ENCODE assay signal across 1 cellular context in the genomic region with DNA sequence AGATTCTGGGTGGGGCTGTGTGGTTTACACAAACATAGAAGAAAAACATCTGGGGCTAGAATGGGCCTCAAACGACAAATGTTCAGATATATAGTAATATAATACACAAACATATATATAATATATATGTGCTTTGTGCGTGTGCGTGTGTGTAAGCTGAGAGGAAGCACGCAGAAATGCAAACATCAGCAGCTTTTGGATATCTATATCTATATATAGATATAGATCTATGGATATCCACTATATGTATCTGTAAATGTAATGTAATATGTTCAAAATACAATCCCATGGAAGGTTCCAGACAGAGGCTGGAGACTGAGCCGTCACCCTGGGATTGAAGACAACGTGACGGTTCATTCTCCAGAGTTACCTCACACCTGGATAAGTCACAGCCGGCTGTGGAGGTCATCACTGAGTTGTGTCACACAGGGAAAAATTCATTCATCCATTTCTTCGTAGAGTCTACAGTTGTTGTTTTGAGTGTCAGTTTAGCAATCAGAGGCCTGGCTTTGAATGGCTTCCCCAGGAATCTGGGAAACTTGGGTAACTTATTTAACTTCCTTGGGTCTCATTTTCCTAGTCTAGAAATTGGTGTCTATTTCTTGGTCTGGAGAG.
TF ChIP-seq lines count a peak whose summit lies in the region.

No MANE protein-coding gene starts in this region.

TF ChIP-seq in HepG2, 621 proteins besides CTCF, POLR2A, EP300 and RAD21 (continued from another document):
- TF ChIP-seq POGK (CRISPR knock-in tag; conservative IDR thresholded peaks at IDR 0.05), result no peak
- no peak for TF ChIP-seq REPIN1 (CRISPR knock-in tag; IDR thresholded peaks at IDR 0.05; ENCODE audit: borderline replicate concordance, low read depth)
- TF ChIP-seq MLLT10 (CRISPR knock-in tag; IDR thresholded peaks at IDR 0.05), result no peak
- no peak for TF ChIP-seq HDAC1 (CRISPR knock-in tag; IDR thresholded peaks at IDR 0.05)
- TF ChIP-seq ZC3H13 (CRISPR knock-in tag; IDR thresholded peaks at IDR 0.05), result no peak
- peak in 1 of 2 experiments; percentile 68; a peak in 3 of 4 replicates for TF ChIP-seq MAFK (conservative IDR thresholded peaks at IDR 0.05 in 1 of 2, IDR thresholded peaks at IDR 0.05 in 1 of 2; ENCODE audit: low read length in 2 of 2)
- TF ChIP-seq POGZ (CRISPR knock-in tag; IDR thresholded peaks at IDR 0.05), result no peak
- no peak for TF ChIP-seq ZNF788 (CRISPR knock-in tag; IDR thresholded peaks at IDR 0.05; ENCODE audit: borderline replicate concordance)
- TF ChIP-seq, protein P1, sequence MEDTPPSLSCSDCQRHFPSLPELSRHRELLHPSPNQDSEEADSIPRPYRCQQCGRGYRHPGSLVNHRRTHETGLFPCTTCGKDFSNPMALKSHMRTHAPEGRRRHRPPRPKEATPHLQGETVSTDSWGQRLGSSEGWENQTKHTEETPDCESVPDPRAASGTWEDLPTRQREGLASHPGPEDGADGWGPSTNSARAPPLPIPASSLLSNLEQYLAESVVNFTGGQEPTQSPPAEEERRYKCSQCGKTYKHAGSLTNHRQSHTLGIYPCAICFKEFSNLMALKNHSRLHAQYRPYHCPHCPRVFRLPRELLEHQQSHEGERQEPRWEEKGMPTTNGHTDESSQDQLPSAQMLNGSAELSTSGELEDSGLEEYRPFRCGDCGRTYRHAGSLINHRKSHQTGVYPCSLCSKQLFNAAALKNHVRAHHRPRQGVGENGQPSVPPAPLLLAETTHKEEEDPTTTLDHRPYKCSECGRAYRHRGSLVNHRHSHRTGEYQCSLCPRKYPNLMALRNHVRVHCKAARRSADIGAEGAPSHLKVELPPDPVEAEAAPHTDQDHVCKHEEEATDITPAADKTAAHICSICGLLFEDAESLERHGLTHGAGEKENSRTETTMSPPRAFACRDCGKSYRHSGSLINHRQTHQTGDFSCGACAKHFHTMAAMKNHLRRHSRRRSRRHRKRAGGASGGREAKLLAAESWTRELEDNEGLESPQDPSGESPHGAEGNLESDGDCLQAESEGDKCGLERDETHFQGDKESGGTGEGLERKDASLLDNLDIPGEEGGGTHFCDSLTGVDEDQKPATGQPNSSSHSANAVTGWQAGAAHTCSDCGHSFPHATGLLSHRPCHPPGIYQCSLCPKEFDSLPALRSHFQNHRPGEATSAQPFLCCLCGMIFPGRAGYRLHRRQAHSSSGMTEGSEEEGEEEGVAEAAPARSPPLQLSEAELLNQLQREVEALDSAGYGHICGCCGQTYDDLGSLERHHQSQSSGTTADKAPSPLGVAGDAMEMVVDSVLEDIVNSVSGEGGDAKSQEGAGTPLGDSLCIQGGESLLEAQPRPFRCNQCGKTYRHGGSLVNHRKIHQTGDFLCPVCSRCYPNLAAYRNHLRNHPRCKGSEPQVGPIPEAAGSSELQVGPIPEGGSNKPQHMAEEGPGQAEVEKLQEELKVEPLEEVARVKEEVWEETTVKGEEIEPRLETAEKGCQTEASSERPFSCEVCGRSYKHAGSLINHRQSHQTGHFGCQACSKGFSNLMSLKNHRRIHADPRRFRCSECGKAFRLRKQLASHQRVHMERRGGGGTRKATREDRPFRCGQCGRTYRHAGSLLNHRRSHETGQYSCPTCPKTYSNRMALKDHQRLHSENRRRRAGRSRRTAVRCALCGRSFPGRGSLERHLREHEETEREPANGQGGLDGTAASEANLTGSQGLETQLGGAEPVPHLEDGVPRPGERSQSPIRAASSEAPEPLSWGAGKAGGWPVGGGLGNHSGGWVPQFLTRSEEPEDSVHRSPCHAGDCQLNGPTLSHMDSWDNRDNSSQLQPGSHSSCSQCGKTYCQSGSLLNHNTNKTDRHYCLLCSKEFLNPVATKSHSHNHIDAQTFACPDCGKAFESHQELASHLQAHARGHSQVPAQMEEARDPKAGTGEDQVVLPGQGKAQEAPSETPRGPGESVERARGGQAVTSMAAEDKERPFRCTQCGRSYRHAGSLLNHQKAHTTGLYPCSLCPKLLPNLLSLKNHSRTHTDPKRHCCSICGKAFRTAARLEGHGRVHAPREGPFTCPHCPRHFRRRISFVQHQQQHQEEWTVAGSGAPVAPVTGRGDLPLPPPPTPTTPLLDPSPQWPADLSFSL (CRISPR knock-in tag; IDR thresholded peaks at IDR 0.05), result no peak
- no peak for TF ChIP-seq ZNF652 (CRISPR knock-in tag; IDR thresholded peaks at IDR 0.05; ENCODE audit: borderline replicate concordance, low read depth)
- TF ChIP-seq ZNF33B (CRISPR knock-in tag; IDR thresholded peaks at IDR 0.05), result no peak
- TF ChIP-seq ZNF550 (CRISPR knock-in tag; IDR thresholded peaks at IDR 0.05; ENCODE audit: borderline replicate concordance), result no peak
- TF ChIP-seq, protein P2, sequence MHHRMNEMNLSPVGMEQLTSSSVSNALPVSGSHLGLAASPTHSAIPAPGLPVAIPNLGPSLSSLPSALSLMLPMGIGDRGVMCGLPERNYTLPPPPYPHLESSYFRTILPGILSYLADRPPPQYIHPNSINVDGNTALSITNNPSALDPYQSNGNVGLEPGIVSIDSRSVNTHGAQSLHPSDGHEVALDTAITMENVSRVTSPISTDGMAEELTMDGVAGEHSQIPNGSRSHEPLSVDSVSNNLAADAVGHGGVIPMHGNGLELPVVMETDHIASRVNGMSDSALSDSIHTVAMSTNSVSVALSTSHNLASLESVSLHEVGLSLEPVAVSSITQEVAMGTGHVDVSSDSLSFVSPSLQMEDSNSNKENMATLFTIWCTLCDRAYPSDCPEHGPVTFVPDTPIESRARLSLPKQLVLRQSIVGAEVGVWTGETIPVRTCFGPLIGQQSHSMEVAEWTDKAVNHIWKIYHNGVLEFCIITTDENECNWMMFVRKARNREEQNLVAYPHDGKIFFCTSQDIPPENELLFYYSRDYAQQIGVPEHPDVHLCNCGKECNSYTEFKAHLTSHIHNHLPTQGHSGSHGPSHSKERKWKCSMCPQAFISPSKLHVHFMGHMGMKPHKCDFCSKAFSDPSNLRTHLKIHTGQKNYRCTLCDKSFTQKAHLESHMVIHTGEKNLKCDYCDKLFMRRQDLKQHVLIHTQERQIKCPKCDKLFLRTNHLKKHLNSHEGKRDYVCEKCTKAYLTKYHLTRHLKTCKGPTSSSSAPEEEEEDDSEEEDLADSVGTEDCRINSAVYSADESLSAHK (CRISPR knock-in tag; IDR thresholded peaks at IDR 0.05; ENCODE audit: borderline replicate concordance), result no peak
- 0 out of 2 replicates have a peak, but pooled peaks have one; percentile 8 for TF ChIP-seq ZNF414 (CRISPR knock-in tag; IDR thresholded peaks at IDR 0.05)
- TF ChIP-seq CENPT (CRISPR knock-in tag; IDR thresholded peaks at IDR 0.05; ENCODE audit: low read depth), result no peak
- TF ChIP-seq IRF9 (CRISPR knock-in tag; IDR thresholded peaks at IDR 0.05; ENCODE audit: borderline replicate concordance), result no peak
TF ChIP-seq in HepG2: peak in this region for 4.
